Comparison of ENCODE assay signal across 8 cellular contexts in genomic region chr6:107459283-107460073, GRCh38. TPM values are rescaled to one million over a fixed set of nuclear protein-coding genes. Genes with fewer than 3 reads are reported as not detected.
DNase-seq lines count a peak whose midpoint lies in the region; ATAC-seq lines count a peak whose summit lies in the region.

Gene PDSS2, minus strand, starts transcription at chr6:107459564. Its CDS starts 279 bp downstream, at chr6:107459285.

- peak; percentile 94 for DNase-seq in COLO829 (ENCODE audit: low spot score)
- peak; percentile 87 for DNase-seq in HS-5 (ENCODE audit: low read depth)
- peak; percentile 56 for DNase-seq in NK-92 (lab: John Stamatoyannopoulos, UW; ENCODE audit: unreplicated experiment)
- DNase-seq in activated CD8-positive, alpha-beta memory T cell treated with anti-CD3 and anti-CD28 coated beads for 1 hour (ENCODE audit: extremely low read depth in 1 of 2, low read depth in 1 of 2) = peak; percentile 88 to 97
- peak; percentile 94 for DNase-seq in effector CD8-positive, alpha-beta T cell (lab: John Stamatoyannopoulos, UW)
- DNase-seq in lung microvascular endothelial cell (ENCODE audit: low read depth in 2 of 2) = peak; percentile 96
- peak; percentile 93 to 98 (median 97) for DNase-seq in stimulated activated CD4-positive, alpha-beta T cell treated with anti-CD3 and anti-CD28 coated beads, TNF-alpha, amount 100 ng/mL, for 48 hours (ENCODE audit: low read depth in 3 of 3)

- ATAC-seq in GM19468 (IDR thresholded peaks at IDR 0.05; ENCODE audit: extremely low read depth, unreplicated experiment) = peak; percentile 89

RNA-seq across cellular contexts. Expression of gene PDSS2, which starts in this region (rescaled TPM):
- total RNA-seq in lung microvascular endothelial cell = 4.1 and 4.8 TPM in 2 replicates

Comparison
In these comparisons a context has a peak if more than half of its experiments do, and no peak if none do; other contexts are left out.
1. Peak in every context shown above with its lines: DNase-seq and ATAC-seq.